In genomic region chr6:142336183-142336582, GRCh38 we compare ENCODE assay signal across 1 cellular context.
TF ChIP-seq lines count a peak whose summit lies in the region.

No MANE protein-coding gene starts in this region.

TF ChIP-seq in SK-N-SH treated with all-trans-retinoic acid at 6 μM for 48 hours, 23 proteins besides CTCF, POLR2A, EP300 and RAD21 (continued from another document):
- TF ChIP-seq TOX (CRISPR knock-in tag; IDR thresholded peaks at IDR 0.05; ENCODE audit: borderline replicate concordance) (no peak), BACH2 (CRISPR knock-in tag; IDR thresholded peaks at IDR 0.05; ENCODE audit: borderline replicate concordance) (no peak), OSR1 (CRISPR knock-in tag; IDR thresholded peaks at IDR 0.05) (no peak), POU6F1 (CRISPR knock-in tag; IDR thresholded peaks at IDR 0.05; ENCODE audit: borderline replicate concordance, low read depth) (no peak), SNAI2 (CRISPR knock-in tag; IDR thresholded peaks at IDR 0.05) (no peak), TCF4 (CRISPR knock-in tag; IDR thresholded peaks at IDR 0.05; ENCODE audit: borderline replicate concordance) (no peak), PPARA (CRISPR knock-in tag; IDR thresholded peaks at IDR 0.05; ENCODE audit: borderline replicate concordance) (no peak), RARB (CRISPR knock-in tag; IDR thresholded peaks at IDR 0.05) (no peak), ZNF565 (CRISPR knock-in tag; conservative IDR thresholded peaks at IDR 0.05; ENCODE audit: low read depth) (no peak), TSHZ2 (CRISPR knock-in tag; IDR thresholded peaks at IDR 0.05) (no peak), PATZ1 (CRISPR knock-in tag; IDR thresholded peaks at IDR 0.05; ENCODE audit: borderline replicate concordance) (no peak)
